ENCODE assay signal across 2 cellular contexts in the genomic region with DNA sequence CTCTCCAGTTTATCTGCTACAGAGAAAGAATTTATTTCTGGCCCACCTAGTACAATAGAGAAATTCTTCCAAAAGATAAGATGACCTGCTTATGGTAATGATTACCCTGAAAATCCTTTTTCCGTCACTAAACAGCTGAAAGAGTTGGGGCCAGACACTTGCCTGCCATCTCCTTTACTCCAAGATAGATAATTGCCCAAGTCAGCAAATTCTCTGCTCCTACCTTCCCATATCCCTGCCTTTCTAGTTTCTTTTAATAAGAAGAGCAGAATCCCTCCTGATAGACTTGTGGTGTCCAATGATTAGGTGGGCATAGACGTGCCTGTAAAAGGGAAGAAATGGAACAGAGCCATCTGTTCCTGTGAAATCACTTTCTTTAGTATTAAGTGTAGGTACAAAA.
TF ChIP-seq lines count a peak whose summit lies in the region.

No MANE protein-coding gene starts in this region.

TF ChIP-seq in IMR-90, 13 proteins besides CTCF, POLR2A, EP300 and RAD21:
- no peak for TF ChIP-seq MXI1 (IDR thresholded peaks at IDR 0.05; ENCODE audit: borderline replicate concordance, low read depth, low read length)
- peak; percentile 82 for TF ChIP-seq MAFK (IDR thresholded peaks at IDR 0.05; ENCODE audit: low read depth, low read length)
- no peak for TF ChIP-seq RFX5 (IDR thresholded peaks at IDR 0.05; ENCODE audit: low read depth, low read length)

TF ChIP-seq in K562, 482 proteins besides CTCF, POLR2A, EP300 and RAD21:
- no peak for TF ChIP-seq ZKSCAN3 (CRISPR knock-in tag; IDR thresholded peaks at IDR 0.05)
- peak; percentile 44; the same call in 1 of the 2 replicates for TF ChIP-seq MAFF (IDR thresholded peaks at IDR 0.05; ENCODE audit: low read length)
- no peak for TF ChIP-seq CTBP1 (IDR thresholded peaks at IDR 0.05; ENCODE audit: borderline replicate concordance)
- peak; percentile 62 for TF ChIP-seq ZNF316 (IDR thresholded peaks at IDR 0.05)
- TF ChIP-seq MAFK (IDR thresholded peaks at IDR 0.05; ENCODE audit: low read length), result peak; percentile 40; the same call in 1 of the 2 replicates
- TF ChIP-seq TBL1XR1 (IDR thresholded peaks at IDR 0.05; ENCODE audit: low read length in 2 of 2), result no peak
- TF ChIP-seq, protein P1, sequence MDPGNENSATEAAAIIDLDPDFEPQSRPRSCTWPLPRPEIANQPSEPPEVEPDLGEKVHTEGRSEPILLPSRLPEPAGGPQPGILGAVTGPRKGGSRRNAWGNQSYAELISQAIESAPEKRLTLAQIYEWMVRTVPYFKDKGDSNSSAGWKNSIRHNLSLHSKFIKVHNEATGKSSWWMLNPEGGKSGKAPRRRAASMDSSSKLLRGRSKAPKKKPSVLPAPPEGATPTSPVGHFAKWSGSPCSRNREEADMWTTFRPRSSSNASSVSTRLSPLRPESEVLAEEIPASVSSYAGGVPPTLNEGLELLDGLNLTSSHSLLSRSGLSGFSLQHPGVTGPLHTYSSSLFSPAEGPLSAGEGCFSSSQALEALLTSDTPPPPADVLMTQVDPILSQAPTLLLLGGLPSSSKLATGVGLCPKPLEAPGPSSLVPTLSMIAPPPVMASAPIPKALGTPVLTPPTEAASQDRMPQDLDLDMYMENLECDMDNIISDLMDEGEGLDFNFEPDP (CRISPR knock-in tag; IDR thresholded peaks at IDR 0.05), result no peak
- TF ChIP-seq C11orf30 (IDR thresholded peaks at IDR 0.05; ENCODE audit: low read depth), result 0 out of 2 replicates have a peak, but pooled peaks have one; percentile 27
- no peak for TF ChIP-seq WHSC1 (IDR thresholded peaks at IDR 0.05; ENCODE audit: low read length)
- TF ChIP-seq SIX5 (IDR thresholded peaks at IDR 0.05; ENCODE audit: borderline replicate concordance in 1 of 2, insufficient read depth in 1 of 2, low read depth in 1 of 2, low read length in 2 of 2), result no peak
- TF ChIP-seq, protein P2, sequence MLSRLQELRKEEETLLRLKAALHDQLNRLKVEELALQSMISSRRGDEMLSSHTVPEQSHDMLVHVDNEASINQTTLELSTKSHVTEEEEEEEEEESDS (CRISPR knock-in tag; IDR thresholded peaks at IDR 0.05), result no peak
- 0 out of 2 replicates have a peak, but pooled peaks have one; percentile 25 for TF ChIP-seq MAFG (tag; conservative IDR thresholded peaks at IDR 0.05)
- no peak for TF ChIP-seq CHCHD3 (CRISPR knock-in tag; IDR thresholded peaks at IDR 0.05)
